1 cellular context compared by ENCODE assay signal in genomic region chr11:45885274-45885920, GRCh38.
TF ChIP-seq lines count a peak whose summit lies in the region.

Gene MAPK8IP1 (plus strand): TSS chr11:45885651. CDS start chr11:45885821, 170 bp downstream.

TF ChIP-seq in HepG2, 621 proteins besides CTCF, POLR2A, EP300 and RAD21 (continued from another document and continues in another):
- 0 out of 2 replicates have a peak, but pooled peaks have one; percentile 49 for TF ChIP-seq HMGXB3 (CRISPR knock-in tag; IDR thresholded peaks at IDR 0.05; ENCODE audit: borderline replicate concordance)
- TF ChIP-seq ZNF788 (CRISPR knock-in tag; IDR thresholded peaks at IDR 0.05; ENCODE audit: borderline replicate concordance): no peak
- TF ChIP-seq ERF (CRISPR knock-in tag; IDR thresholded peaks at IDR 0.05): 0 out of 2 replicates have a peak, but pooled peaks have one; percentile 57
- TF ChIP-seq KLF6 (CRISPR knock-in tag; IDR thresholded peaks at IDR 0.05): peak; percentile 78; the same call in 1 of the 2 replicates
- peak; percentile 74; the same call in 1 of the 2 replicates for TF ChIP-seq SIN3A (IDR thresholded peaks at IDR 0.05; ENCODE audit: borderline replicate concordance, low read depth, low read length)
- TF ChIP-seq ZNF510 (CRISPR knock-in tag; IDR thresholded peaks at IDR 0.05; ENCODE audit: low read depth): no peak
- TF ChIP-seq ADNP (CRISPR knock-in tag; IDR thresholded peaks at IDR 0.05): no peak
- TF ChIP-seq YEATS2 (CRISPR knock-in tag; IDR thresholded peaks at IDR 0.05; ENCODE audit: borderline replicate concordance): no peak
- TF ChIP-seq ZBTB14 (CRISPR knock-in tag; IDR thresholded peaks at IDR 0.05): peak; percentile 74
- no peak for TF ChIP-seq FOXK2 (IDR thresholded peaks at IDR 0.05)
- TF ChIP-seq RFX1 (IDR thresholded peaks at IDR 0.05): no peak
- 0 out of 2 replicates have a peak, but pooled peaks have one; percentile 29 for TF ChIP-seq SPEN (CRISPR knock-in tag; IDR thresholded peaks at IDR 0.05; ENCODE audit: low read depth)
- TF ChIP-seq GLMP (CRISPR knock-in tag; IDR thresholded peaks at IDR 0.05; ENCODE audit: borderline replicate concordance): no peak
- TF ChIP-seq ZNF841 (CRISPR knock-in tag; IDR thresholded peaks at IDR 0.05; ENCODE audit: borderline replicate concordance): peak; percentile 42; the same call in 1 of the 2 replicates
- TF ChIP-seq HDAC1 (CRISPR knock-in tag; IDR thresholded peaks at IDR 0.05): no peak
- TF ChIP-seq ZNF674 (CRISPR knock-in tag; IDR thresholded peaks at IDR 0.05; ENCODE audit: low read depth): no peak
- no peak for TF ChIP-seq DDIT3 (CRISPR knock-in tag; IDR thresholded peaks at IDR 0.05)
- no peak for TF ChIP-seq ZNF770 (CRISPR knock-in tag; IDR thresholded peaks at IDR 0.05)
- 0 out of 2 replicates have a peak, but pooled peaks have one; percentile 27 for TF ChIP-seq ZNF768 (CRISPR knock-in tag; IDR thresholded peaks at IDR 0.05)
- 0 out of 2 replicates have a peak, but pooled peaks have one; percentile 46 for TF ChIP-seq ZMAT3 (CRISPR knock-in tag; conservative IDR thresholded peaks at IDR 0.05)
- TF ChIP-seq ATF2 (CRISPR knock-in tag; IDR thresholded peaks at IDR 0.05): peak; percentile 54; the same call in 1 of the 2 replicates
- TF ChIP-seq MXD3 (CRISPR knock-in tag; IDR thresholded peaks at IDR 0.05): peak; percentile 69
- TF ChIP-seq ZNF781 (CRISPR knock-in tag; IDR thresholded peaks at IDR 0.05; ENCODE audit: borderline replicate concordance, not compliant biosample characterization): no peak
- no peak for TF ChIP-seq PAWR (CRISPR knock-in tag; IDR thresholded peaks at IDR 0.05; ENCODE audit: borderline replicate concordance)
- TF ChIP-seq IKZF4 (CRISPR knock-in tag; IDR thresholded peaks at IDR 0.05; ENCODE audit: borderline replicate concordance, low read depth, not compliant biosample characterization): no peak
- no peak for TF ChIP-seq MEIS2 (CRISPR knock-in tag; IDR thresholded peaks at IDR 0.05)
- TF ChIP-seq ZBTB25 (CRISPR knock-in tag; IDR thresholded peaks at IDR 0.05): 0 out of 2 replicates have a peak, but pooled peaks have one; percentile 48
- TF ChIP-seq KLF16 (CRISPR knock-in tag; IDR thresholded peaks at IDR 0.05): peak in 1 of 2 experiments; percentile 69; a peak in 1 of 4 replicates
- TF ChIP-seq ZNF496 (CRISPR knock-in tag; IDR thresholded peaks at IDR 0.05; ENCODE audit: insufficient replicate concordance): no peak
- TF ChIP-seq WIZ (CRISPR knock-in tag; IDR thresholded peaks at IDR 0.05): 0 out of 2 replicates have a peak, but pooled peaks have one; percentile 57
- no peak for TF ChIP-seq SNAPC2 (CRISPR knock-in tag; IDR thresholded peaks at IDR 0.05)
- no peak for TF ChIP-seq ZNF260 (CRISPR knock-in tag; IDR thresholded peaks at IDR 0.05; ENCODE audit: borderline replicate concordance, low read depth)
- TF ChIP-seq ZNF616 (CRISPR knock-in tag; IDR thresholded peaks at IDR 0.05; ENCODE audit: low read depth): peak; percentile 70; the same call in 1 of the 2 replicates
- no peak for TF ChIP-seq ZNF790 (CRISPR knock-in tag; IDR thresholded peaks at IDR 0.05; ENCODE audit: borderline replicate concordance)
- no peak for TF ChIP-seq THAP8 (CRISPR knock-in tag; IDR thresholded peaks at IDR 0.05; ENCODE audit: borderline replicate concordance)
- TF ChIP-seq SAFB2 (CRISPR knock-in tag; IDR thresholded peaks at IDR 0.05; ENCODE audit: borderline replicate concordance, low read depth): no peak
- TF ChIP-seq HMGA1 (CRISPR knock-in tag; conservative IDR thresholded peaks at IDR 0.05): no peak
- no peak for TF ChIP-seq ZNF460 (CRISPR knock-in tag; IDR thresholded peaks at IDR 0.05; ENCODE audit: borderline replicate concordance)
- TF ChIP-seq ZNF253 (CRISPR knock-in tag; IDR thresholded peaks at IDR 0.05; ENCODE audit: borderline replicate concordance): no peak
- peak; percentile 61; the same call in 1 of the 2 replicates for TF ChIP-seq ZNF792 (CRISPR knock-in tag; IDR thresholded peaks at IDR 0.05)
- peak; percentile 70 for TF ChIP-seq SP4 (CRISPR knock-in tag; IDR thresholded peaks at IDR 0.05)
- no peak; the same call in 1 of the 2 replicates for TF ChIP-seq ZNF235 (CRISPR knock-in tag; IDR thresholded peaks at IDR 0.05; ENCODE audit: borderline replicate concordance)
- no peak for TF ChIP-seq SNAPC4 (CRISPR knock-in tag; IDR thresholded peaks at IDR 0.05)
